ENCODE assay signal across 28 cellular contexts in genomic region chr10:116027355-116027754, GRCh38.
"Had no signal": no experiment of that assay in that cellular context is flagged by ENCODE, and none has a peak within 500 bp of the region (broad histone marks: within the 10 kb centered on the region; RNA-seq: fewer than 3 reads in every experiment).

No MANE protein-coding gene starts in this region.

- H2AFZ ChIP-seq: neural progenitor cell, parathyroid adenoma had no signal

- H3K79me2 ChIP-seq: parathyroid adenoma had no signal

- H3K9ac ChIP-seq: neural progenitor cell, parathyroid adenoma had no signal

- H3K4me2 ChIP-seq: neural progenitor cell had no signal

- H3K9me3 ChIP-seq: ovary, psoas muscle, right lobe of liver, sigmoid colon, thoracic aorta, thyroid gland, upper lobe of left lung, vagina had no signal

- H3K27ac Mint-ChIP-seq: nephron; neural progenitor cell; progenitor cell of endocrine pancreas; stimulated activated effector memory CD8-positive, alpha-beta T cell treated with anti-CD3 and anti-CD28 coated beads, Interleukin-12 subunit alpha, Interleukin-12 subunit beta, amount 100 ng/mL, for 72 hours; stimulated activated naive B cell treated with anti-CD40 and anti-IgM and Interleukin-4, amounts not matched to agents 10 μg/mL and 1 μg/mL and 100 μg/mL, for 72 hours; stimulated activated naive CD8-positive, alpha-beta T cell treated with anti-CD3 and anti-CD28 coated beads, Interleukin-15, Interleukin-2, amounts not matched to agents 100 ng/mL and 50 ng/mL, for 24 hours had no signal

- H3K36me3 ChIP-seq: neural progenitor cell, ovary, right lobe of liver, sigmoid colon, stomach, thoracic aorta, thyroid gland, tibial nerve, upper lobe of left lung, vagina had no signal

- ATAC-seq: psoas muscle; right cardiac atrium; right lobe of liver; stimulated activated effector memory CD8-positive, alpha-beta T cell treated with anti-CD3 and anti-CD28 coated beads, Interleukin-12 subunit alpha, Interleukin-12 subunit beta, amount 100 ng/mL, for 72 hours; stimulated activated naive B cell treated with anti-CD40 and anti-IgM and Interleukin-4, amounts not matched to agents 10 μg/mL and 1 μg/mL and 100 μg/mL, for 72 hours had no signal

- H3K36me3 Mint-ChIP-seq: neural progenitor cell; stimulated activated effector memory CD8-positive, alpha-beta T cell treated with anti-CD3 and anti-CD28 coated beads, Interleukin-12 subunit alpha, Interleukin-12 subunit beta, amount 100 ng/mL, for 72 hours; stimulated activated naive B cell treated with anti-CD40 and anti-IgM and Interleukin-4, amounts not matched to agents 10 μg/mL and 1 μg/mL and 100 μg/mL, for 72 hours had no signal

- H3K4me1 ChIP-seq: neural progenitor cell, parathyroid adenoma, psoas muscle, sigmoid colon, stomach, thyroid gland, tibial nerve, upper lobe of left lung, vagina had no signal

- H3K27ac ChIP-seq: neural progenitor cell, ovary, parathyroid adenoma, psoas muscle, right lobe of liver, sigmoid colon, stomach, thoracic aorta, thyroid gland, tibial nerve, upper lobe of left lung, vagina had no signal

- H3K4me3 Mint-ChIP-seq: nephron; neural progenitor cell; stimulated activated effector memory CD8-positive, alpha-beta T cell treated with anti-CD3 and anti-CD28 coated beads, Interleukin-12 subunit alpha, Interleukin-12 subunit beta, amount 100 ng/mL, for 72 hours; stimulated activated naive B cell treated with anti-CD40 and anti-IgM and Interleukin-4, amounts not matched to agents 10 μg/mL and 1 μg/mL and 100 μg/mL, for 72 hours; stimulated activated naive CD8-positive, alpha-beta T cell treated with anti-CD3 and anti-CD28 coated beads, Interleukin-15, Interleukin-2, amounts not matched to agents 100 ng/mL and 50 ng/mL, for 24 hours had no signal

- H3K4me3 ChIP-seq: neural progenitor cell, ovary, psoas muscle, right lobe of liver, sigmoid colon, stomach, thoracic aorta, thyroid gland, tibial nerve, upper lobe of left lung, vagina had no signal

- DNase-seq: occipital lobe; ovary; posterior cingulate gyrus; psoas muscle; right cardiac atrium; right lobe of liver; sigmoid colon; small intestine; stimulated activated CD4-positive, alpha-beta T cell treated with anti-CD3 and anti-CD28 coated beads, Interleukin-15, amount 100 ng/mL, for 24 hours; stimulated activated CD4-positive, alpha-beta T cell treated with anti-CD3 and anti-CD28 coated beads, Interleukin-2, amount 100 ng/mL, for 24 hours; stimulated activated CD4-positive, alpha-beta T cell treated with anti-CD3 and anti-CD28 coated beads, Interleukin-2, amount 100 ng/mL, for 48 hours; stimulated activated CD4-positive, alpha-beta T cell treated with anti-CD3 and anti-CD28 coated beads, Interleukin-4, amount 100 ng/mL, for 24 hours; stimulated activated naive B cell treated with anti-CD40 and anti-IgM and Interleukin-4, amounts not matched to agents 10 μg/mL and 1 μg/mL and 100 μg/mL, for 72 hours; stimulated activated naive CD4-positive, alpha-beta T cell treated with Interleukin-2 at 50 U/mL for 16 hours; stomach; thyroid gland; trophoblast cell had no signal

- H3K27me3 Mint-ChIP-seq: stimulated activated naive B cell treated with anti-CD40 and anti-IgM and Interleukin-4, amounts not matched to agents 10 μg/mL and 1 μg/mL and 100 μg/mL, for 72 hours; stimulated activated naive CD8-positive, alpha-beta T cell treated with anti-CD3 and anti-CD28 coated beads, Interleukin-15, Interleukin-2, amounts not matched to agents 100 ng/mL and 50 ng/mL, for 24 hours had no signal

- H3K27me3 ChIP-seq: neural progenitor cell, ovary, right lobe of liver, sigmoid colon, stomach, thyroid gland, tibial nerve, upper lobe of left lung, vagina had no signal

- FAIRE-seq: small intestine, urothelium cell line had no signal

- H3K4me1 Mint-ChIP-seq: neural progenitor cell; stimulated activated effector memory CD8-positive, alpha-beta T cell treated with anti-CD3 and anti-CD28 coated beads, Interleukin-12 subunit alpha, Interleukin-12 subunit beta, amount 100 ng/mL, for 72 hours; stimulated activated naive B cell treated with anti-CD40 and anti-IgM and Interleukin-4, amounts not matched to agents 10 μg/mL and 1 μg/mL and 100 μg/mL, for 72 hours had no signal
